In the genomic region with DNA sequence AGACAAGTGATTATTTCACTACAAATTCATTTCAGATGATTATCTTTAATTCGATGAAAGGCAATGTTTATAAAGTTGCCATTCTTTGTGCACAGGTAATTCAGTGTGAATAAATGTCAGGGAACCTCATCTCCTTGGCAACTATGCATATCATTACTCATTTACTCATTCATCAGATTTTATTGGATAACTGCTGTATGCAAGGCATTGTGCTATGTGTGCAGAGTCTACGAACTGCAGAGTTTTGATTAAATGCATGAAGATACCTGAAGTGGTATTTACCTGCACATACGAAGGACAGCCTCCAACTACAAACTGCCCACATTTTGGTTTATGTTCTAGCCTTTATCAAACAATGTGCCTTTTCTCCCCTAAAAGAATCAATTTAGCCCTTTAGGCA, we compare ENCODE assay signal across 11 cellular contexts. TPM values are rescaled to one million over a fixed set of nuclear protein-coding genes. Genes with fewer than 3 reads are reported as not detected.
A peak's percentile ranks its signal among the peaks of the same experiment; 100 is the strongest.
DNase-seq lines count a peak whose midpoint lies in the region; ATAC-seq and TF ChIP-seq lines count a peak whose summit lies in the region.
"Had no signal": no experiment of that assay in that cellular context is flagged by ENCODE, and none has a peak within 500 bp of the region (broad histone marks: within the 10 kb centered on the region; RNA-seq: fewer than 3 reads in every experiment).

No MANE protein-coding gene starts in this region.

- peaks cover 49% of the 10 kb centered on the region for H3K4me1 Mint-ChIP-seq in neural crest cell
- peaks cover 8% of the 10 kb centered on the region for H3K4me1 Mint-ChIP-seq in activated T-cell treated with anti-CD3 and anti-CD28 coated beads, Interleukin-2, amount 50 U/mL, for 4 hours (ENCODE audit: low read depth)
- H3K4me1 Mint-ChIP-seq in activated T-helper 17 cell treated with anti-CD3 and anti-CD28 coated beads, Interleukin-2, amount 50 U/mL, for 72 hours: peaks cover 7% of the 10 kb centered on the region
- H3K4me1 Mint-ChIP-seq: immature natural killer cell had no signal

- no peak for ATAC-seq in activated T-cell treated with anti-CD3 and anti-CD28 coated beads, Interleukin-2, amount 50 U/mL, for 4 hours
- ATAC-seq in activated T-helper 17 cell treated with anti-CD3 and anti-CD28 coated beads, Interleukin-2, amount 50 U/mL, for 72 hours (replicated peaks): no peak
- ATAC-seq: activated CD4-positive, CD25-positive, alpha-beta regulatory T cell treated with anti-CD3 and anti-CD28 coated beads, Interleukin-2, amount 50 U/mL, for 24 hours had no signal

- peak overlapping the region; percentile 100 for H3K4me3 Mint-ChIP-seq in neural crest cell
- no peak overlapping the region for H3K4me3 Mint-ChIP-seq in activated T-cell treated with anti-CD3 and anti-CD28 coated beads, Interleukin-2, amount 50 U/mL, for 4 hours
- no peak overlapping the region for H3K4me3 Mint-ChIP-seq in activated T-helper 17 cell treated with anti-CD3 and anti-CD28 coated beads, Interleukin-2, amount 50 U/mL, for 72 hours
- H3K4me3 Mint-ChIP-seq: CD4-positive, alpha-beta T cell; immature natural killer cell had no signal

- no peaks in the 10 kb centered on the region for H3K9me3 Mint-ChIP-seq in neural crest cell
- H3K9me3 Mint-ChIP-seq in activated T-cell treated with anti-CD3 and anti-CD28 coated beads, Interleukin-2, amount 50 U/mL, for 4 hours: no peaks in the 10 kb centered on the region
- no peaks in the 10 kb centered on the region for H3K9me3 Mint-ChIP-seq in activated T-helper 17 cell treated with anti-CD3 and anti-CD28 coated beads, Interleukin-2, amount 50 U/mL, for 72 hours
- H3K9me3 Mint-ChIP-seq: CD4-positive, alpha-beta T cell had no signal

- no peak for DNase-seq in AG09309 (ENCODE audit: low read depth)
- DNase-seq in NCI-H526 treated with DMSO at 0.1 percent for 48 hours (lab: John Stamatoyannopoulos, UW): peak; percentile 37
- no peak for DNase-seq in epithelial cell of prostate (ENCODE audit: low read depth, low spot score)
- DNase-seq in neural crest cell (ENCODE audit: low read depth, low spot score): no peak
- no peak for DNase-seq in activated T-cell treated with anti-CD3 and anti-CD28 coated beads, Interleukin-2, amount 50 U/mL, for 4 hours
- no peak for DNase-seq in activated T-cell treated with anti-CD3 and anti-CD28 coated beads, Interleukin-2, amount 50 U/mL, for 1 hour
- DNase-seq in islet precursor cell: no peak
- DNase-seq: CD4-positive, alpha-beta T cell; immature natural killer cell had no signal

- peaks cover 3% of the 10 kb centered on the region for H3K27me3 Mint-ChIP-seq in neural crest cell (ENCODE audit: low read depth)
- peaks cover 46% of the 10 kb centered on the region for H3K27me3 Mint-ChIP-seq in activated T-cell treated with anti-CD3 and anti-CD28 coated beads, Interleukin-2, amount 50 U/mL, for 4 hours (ENCODE audit: low read depth)
- peaks cover 40% of the 10 kb centered on the region for H3K27me3 Mint-ChIP-seq in activated T-helper 17 cell treated with anti-CD3 and anti-CD28 coated beads, Interleukin-2, amount 50 U/mL, for 72 hours

- TF ChIP-seq CTCF in AG09309 (IDR thresholded peaks at IDR 0.05; ENCODE audit: control insufficient read depth, insufficient read depth, low read depth, low read length, missing control alignments) (no peak), neural crest cell (conservative IDR thresholded peaks at IDR 0.05) (no peak)

- peak overlapping the region; percentile 98 for H3K27ac ChIP-seq in epithelial cell of prostate

- no peak overlapping the region for H3K27ac Mint-ChIP-seq in neural crest cell (ENCODE audit: unreplicated experiment)
- no peak overlapping the region for H3K27ac Mint-ChIP-seq in activated T-helper 17 cell treated with anti-CD3 and anti-CD28 coated beads, Interleukin-2, amount 50 U/mL, for 72 hours
- H3K27ac Mint-ChIP-seq: CD4-positive, alpha-beta T cell; immature natural killer cell had no signal

- peaks cover 8% of the 10 kb centered on the region for H3K36me3 Mint-ChIP-seq in neural crest cell (ENCODE audit: low read depth)
- H3K36me3 Mint-ChIP-seq in activated T-cell treated with anti-CD3 and anti-CD28 coated beads, Interleukin-2, amount 50 U/mL, for 4 hours (ENCODE audit: insufficient read depth): no peaks in the 10 kb centered on the region
- no peaks in the 10 kb centered on the region for H3K36me3 Mint-ChIP-seq in activated T-helper 17 cell treated with anti-CD3 and anti-CD28 coated beads, Interleukin-2, amount 50 U/mL, for 72 hours (ENCODE audit: low read depth)
- H3K36me3 Mint-ChIP-seq: immature natural killer cell had no signal

- peak overlapping the region; percentile 94 for H3K4me3 ChIP-seq in AG09309 (ENCODE audit: control insufficient read depth, low read depth, low read length)

RNA-seq across cellular contexts. Expression of a gene that starts 3.5 kb away (rescaled TPM):
- 49.7 and 54.3 TPM in 2 replicates for total RNA-seq in neural crest cell
- total RNA-seq in activated T-cell treated with anti-CD3 and anti-CD28 coated beads, Interleukin-2, amount 50 U/mL, for 4 hours: under 1 TPM in 2 of 3 donors, not detected in 1; 0.16 to 0.58 TPM
- not detected for total RNA-seq in activated T-helper 17 cell treated with anti-CD3 and anti-CD28 coated beads, Interleukin-2, amount 50 U/mL, for 72 hours
- total RNA-seq: CD4-positive, alpha-beta T cell had no signal

Comparison
In these comparisons a context has a peak if more than half of its experiments do, and no peak if none do; other contexts are left out.
1. RNA of a gene that starts 3.5 kb away (total RNA-seq): 49.7 to 54.3 TPM in neural crest cell; 0.16 to 0.58 TPM in activated T-cell treated with anti-CD3 and anti-CD28 coated beads, Interleukin-2, amount 50 U/mL, for 4 hours and not detected in activated T-helper 17 cell treated with anti-CD3 and anti-CD28 coated beads, Interleukin-2, amount 50 U/mL, for 72 hours; every median in the first group is over 10 times any median in the second.